Comparison of ENCODE assay signal across 1 cellular context in the genomic region with DNA sequence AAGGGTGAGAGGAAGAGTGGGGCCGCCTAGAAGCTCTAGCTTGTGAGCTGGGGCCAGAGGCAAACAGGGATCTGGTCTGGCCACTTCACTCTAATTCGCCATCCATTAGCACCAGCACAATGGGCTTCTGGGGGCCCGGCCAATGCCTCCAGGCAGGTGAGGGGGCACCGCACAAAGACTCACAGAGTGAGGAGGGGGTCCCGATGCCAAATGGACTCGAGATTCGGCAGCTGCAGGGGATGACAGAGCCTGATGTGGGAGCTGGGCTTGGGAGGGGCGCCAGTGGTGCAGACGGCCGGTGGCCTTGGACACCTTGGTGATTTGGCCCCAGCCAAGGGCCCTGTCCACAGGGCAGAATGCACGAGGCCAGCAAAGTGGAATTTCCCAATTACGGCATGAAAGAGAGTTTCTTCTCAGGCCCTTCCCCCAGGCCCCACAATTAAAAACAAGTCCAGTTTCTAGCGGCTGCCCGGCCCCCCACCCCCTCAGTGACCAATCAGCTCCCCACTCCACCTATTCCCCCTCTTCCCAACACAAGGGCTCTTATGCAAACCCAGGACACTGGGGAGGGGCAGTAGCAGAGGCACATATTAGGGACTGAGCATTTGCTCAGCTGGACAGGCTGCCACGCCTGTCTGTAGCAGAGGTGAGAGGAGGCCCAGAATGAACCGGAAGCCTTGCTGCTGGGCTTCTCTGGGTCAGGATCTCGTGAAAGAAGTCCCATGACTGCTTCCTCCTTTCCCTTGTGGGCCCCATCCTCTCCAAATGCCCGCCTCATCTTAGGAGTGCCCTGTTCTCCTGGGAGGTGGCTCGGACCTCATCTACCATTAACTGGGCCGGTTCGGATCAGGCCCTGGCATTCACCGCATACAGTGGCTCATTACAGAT.
TF ChIP-seq lines count a peak whose summit lies in the region.

No MANE protein-coding gene starts in this region.

TF ChIP-seq in HepG2, 621 proteins besides CTCF, POLR2A, EP300 and RAD21 (continued from another document):
- TF ChIP-seq, protein P1, sequence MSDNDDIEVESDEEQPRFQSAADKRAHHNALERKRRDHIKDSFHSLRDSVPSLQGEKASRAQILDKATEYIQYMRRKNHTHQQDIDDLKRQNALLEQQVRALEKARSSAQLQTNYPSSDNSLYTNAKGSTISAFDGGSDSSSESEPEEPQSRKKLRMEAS (IDR thresholded peaks at IDR 0.05): peak; percentile 94
- TF ChIP-seq ZNF83 (CRISPR knock-in tag; IDR thresholded peaks at IDR 0.05; ENCODE audit: borderline replicate concordance): 0 out of 2 replicates have a peak, but pooled peaks have one; percentile 86
- peak; percentile 90 for TF ChIP-seq ZBTB7B (CRISPR knock-in tag; IDR thresholded peaks at IDR 0.05)
- TF ChIP-seq ZFP36 (IDR thresholded peaks at IDR 0.05; ENCODE audit: borderline replicate concordance, low read depth, low read length, partially characterized antibody): no peak
- no peak; the same call in 1 of the 2 replicates for TF ChIP-seq REXO4 (CRISPR knock-in tag; IDR thresholded peaks at IDR 0.05; ENCODE audit: borderline replicate concordance)
- TF ChIP-seq HIVEP1 (CRISPR knock-in tag; IDR thresholded peaks at IDR 0.05): no peak
- TF ChIP-seq ZNF883 (CRISPR knock-in tag; IDR thresholded peaks at IDR 0.05; ENCODE audit: not compliant biosample characterization): peak; percentile 47
- TF ChIP-seq, protein P2, sequence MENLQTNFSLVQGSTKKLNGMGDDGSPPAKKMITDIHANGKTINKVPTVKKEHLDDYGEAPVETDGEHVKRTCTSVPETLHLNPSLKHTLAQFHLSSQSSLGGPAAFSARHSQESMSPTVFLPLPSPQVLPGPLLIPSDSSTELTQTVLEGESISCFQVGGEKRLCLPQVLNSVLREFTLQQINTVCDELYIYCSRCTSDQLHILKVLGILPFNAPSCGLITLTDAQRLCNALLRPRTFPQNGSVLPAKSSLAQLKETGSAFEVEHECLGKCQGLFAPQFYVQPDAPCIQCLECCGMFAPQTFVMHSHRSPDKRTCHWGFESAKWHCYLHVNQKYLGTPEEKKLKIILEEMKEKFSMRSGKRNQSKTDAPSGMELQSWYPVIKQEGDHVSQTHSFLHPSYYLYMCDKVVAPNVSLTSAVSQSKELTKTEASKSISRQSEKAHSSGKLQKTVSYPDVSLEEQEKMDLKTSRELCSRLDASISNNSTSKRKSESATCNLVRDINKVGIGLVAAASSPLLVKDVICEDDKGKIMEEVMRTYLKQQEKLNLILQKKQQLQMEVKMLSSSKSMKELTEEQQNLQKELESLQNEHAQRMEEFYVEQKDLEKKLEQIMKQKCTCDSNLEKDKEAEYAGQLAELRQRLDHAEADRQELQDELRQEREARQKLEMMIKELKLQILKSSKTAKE (CRISPR knock-in tag; IDR thresholded peaks at IDR 0.05; ENCODE audit: borderline replicate concordance): peak; percentile 95
- no peak for TF ChIP-seq CAMTA2 (CRISPR knock-in tag; IDR thresholded peaks at IDR 0.05; ENCODE audit: borderline replicate concordance)
- TF ChIP-seq ZNF652 (CRISPR knock-in tag; IDR thresholded peaks at IDR 0.05; ENCODE audit: borderline replicate concordance, low read depth): peak; percentile 48; the same call in 1 of the 2 replicates
- TF ChIP-seq ZKSCAN1 (IDR thresholded peaks at IDR 0.05; ENCODE audit: low read length): peak; percentile 80
- peak; percentile 51; the same call in 1 of the 2 replicates for TF ChIP-seq PHF20 (CRISPR knock-in tag; IDR thresholded peaks at IDR 0.05)
- peak; percentile 91; the same call in 1 of the 2 replicates for TF ChIP-seq CEBPG (CRISPR knock-in tag; IDR thresholded peaks at IDR 0.05)
- TF ChIP-seq ZNF720 (CRISPR knock-in tag; IDR thresholded peaks at IDR 0.05): no peak
- peak; percentile 47 for TF ChIP-seq ZFP1 (CRISPR knock-in tag; IDR thresholded peaks at IDR 0.05)
- peak; percentile 97 for TF ChIP-seq MYC (CRISPR knock-in tag; IDR thresholded peaks at IDR 0.05; ENCODE audit: borderline replicate concordance)
- peak; percentile 89 for TF ChIP-seq ZSCAN9 (CRISPR knock-in tag; IDR thresholded peaks at IDR 0.05; ENCODE audit: borderline replicate concordance)
- TF ChIP-seq CREM (IDR thresholded peaks at IDR 0.05): peak; percentile 59
- no peak for TF ChIP-seq CREM (CRISPR knock-in tag; IDR thresholded peaks at IDR 0.05)
- no peak for TF ChIP-seq MAFG (CRISPR knock-in tag; IDR thresholded peaks at IDR 0.05)
- peak; percentile 62; the same call in 1 of the 2 replicates for TF ChIP-seq MNT (IDR thresholded peaks at IDR 0.05)
- no peak; the same call in 1 of the 2 replicates for TF ChIP-seq KLF15 (CRISPR knock-in tag; IDR thresholded peaks at IDR 0.05; ENCODE audit: borderline replicate concordance)
- TF ChIP-seq DR1 (CRISPR knock-in tag; IDR thresholded peaks at IDR 0.05): peak; percentile 82
- TF ChIP-seq ZNF333 (CRISPR knock-in tag; IDR thresholded peaks at IDR 0.05; ENCODE audit: borderline replicate concordance): no peak
- peak; percentile 81; the same call in 1 of the 2 replicates for TF ChIP-seq TAF1 (CRISPR knock-in tag; IDR thresholded peaks at IDR 0.05)
- TF ChIP-seq, protein P3, sequence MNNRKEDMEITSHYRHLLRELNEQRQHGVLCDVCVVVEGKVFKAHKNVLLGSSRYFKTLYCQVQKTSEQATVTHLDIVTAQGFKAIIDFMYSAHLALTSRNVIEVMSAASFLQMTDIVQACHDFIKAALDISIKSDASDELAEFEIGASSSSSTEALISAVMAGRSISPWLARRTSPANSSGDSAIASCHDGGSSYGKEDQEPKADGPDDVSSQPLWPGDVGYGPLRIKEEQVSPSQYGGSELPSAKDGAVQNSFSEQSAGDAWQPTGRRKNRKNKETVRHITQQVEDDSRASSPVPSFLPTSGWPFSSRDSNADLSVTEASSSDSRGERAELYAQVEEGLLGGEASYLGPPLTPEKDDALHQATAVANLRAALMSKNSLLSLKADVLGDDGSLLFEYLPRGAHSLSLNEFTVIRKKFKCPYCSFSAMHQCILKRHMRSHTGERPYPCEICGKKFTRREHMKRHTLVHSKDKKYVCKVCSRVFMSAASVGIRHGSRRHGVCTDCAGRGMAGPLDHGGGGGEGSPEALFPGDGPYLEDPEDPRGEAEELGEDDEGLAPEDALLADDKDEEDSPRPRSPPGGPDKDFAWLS (CRISPR knock-in tag; IDR thresholded peaks at IDR 0.05; ENCODE audit: borderline replicate concordance): peak; percentile 27; the same call in 1 of the 2 replicates
- TF ChIP-seq ZNF780A (CRISPR knock-in tag; IDR thresholded peaks at IDR 0.05): peak; percentile 8
- TF ChIP-seq ZNF292 (CRISPR knock-in tag; IDR thresholded peaks at IDR 0.05; ENCODE audit: borderline replicate concordance, low read depth): peak; percentile 78
- TF ChIP-seq NFYB (CRISPR knock-in tag; IDR thresholded peaks at IDR 0.05): peak; percentile 71
- TF ChIP-seq ZNF761 (CRISPR knock-in tag; conservative IDR thresholded peaks at IDR 0.05): no peak; the same call in 1 of the 2 replicates
- 0 out of 2 replicates have a peak, but pooled peaks have one; percentile 59 for TF ChIP-seq U2AF2 (IDR thresholded peaks at IDR 0.05; ENCODE audit: low read depth, low read length)
- TF ChIP-seq FOSL1 (CRISPR knock-in tag; IDR thresholded peaks at IDR 0.05; ENCODE audit: borderline replicate concordance): no peak; the same call in 1 of the 2 replicates
- peak; percentile 96 for TF ChIP-seq SAP130 (CRISPR knock-in tag; IDR thresholded peaks at IDR 0.05; ENCODE audit: low read depth)
- no peak for TF ChIP-seq STAT5B (CRISPR knock-in tag; IDR thresholded peaks at IDR 0.05)
- TF ChIP-seq IRX3 (CRISPR knock-in tag; IDR thresholded peaks at IDR 0.05; ENCODE audit: borderline replicate concordance, low read depth): peak; percentile 81; the same call in 1 of the 2 replicates
- no peak for TF ChIP-seq ZNF34 (CRISPR knock-in tag; IDR thresholded peaks at IDR 0.05; ENCODE audit: borderline replicate concordance)
